ENCODE assay signal across 25 cellular contexts in the genomic region with DNA sequence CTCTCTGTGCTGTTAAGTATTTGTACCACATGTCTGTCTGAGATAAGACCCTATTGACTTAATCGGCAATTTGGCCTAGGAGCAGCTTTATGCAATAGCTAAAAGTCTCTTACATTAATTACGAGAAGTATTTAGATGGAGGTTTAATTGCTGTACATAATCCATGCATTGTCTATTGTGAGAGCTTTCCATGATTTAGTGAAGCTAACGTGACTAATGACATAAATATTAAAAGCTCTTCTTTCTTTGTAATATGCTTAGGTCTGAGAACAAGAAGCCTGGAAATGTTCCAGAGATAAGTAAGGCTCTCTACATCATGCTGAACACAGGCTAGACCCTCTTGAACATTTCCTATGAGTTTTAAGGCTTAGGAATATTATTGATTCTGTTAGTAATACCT. TPM values are rescaled to one million over a fixed set of nuclear protein-coding genes. Genes with fewer than 3 reads are reported as not detected.
DNase-seq lines count a peak whose midpoint lies in the region; ATAC-seq and TF ChIP-seq lines count a peak whose summit lies in the region.
"Had no signal": no experiment of that assay in that cellular context is flagged by ENCODE, and none has a peak within 500 bp of the region (broad histone marks: within the 10 kb centered on the region; RNA-seq: fewer than 3 reads in every experiment).

No MANE protein-coding gene starts in this region.

- in situ Hi-C loops in brain microvascular endothelial cell (cut with HindIII; ENCODE audit: low pct_ligation_motif_present, low sequenced_read_pairs) = no loop called here

- TF ChIP-seq CTCF in fibroblast of the aortic adventitia (IDR thresholded peaks at IDR 0.05; ENCODE audit: insufficient read depth, low read length) = no peak
- no peak for TF ChIP-seq CTCF in brain microvascular endothelial cell (IDR thresholded peaks at IDR 0.05; ENCODE audit: low read depth, low read length, missing control alignments)

- H3K27me3 ChIP-seq in brain microvascular endothelial cell (replicated peaks) = no peaks in the 10 kb centered on the region
- H3K27me3 ChIP-seq: ascending aorta, heart left ventricle, left lung, thyroid gland had no signal

- no peak overlapping the region for H3K27ac ChIP-seq in brain microvascular endothelial cell
- H3K27ac ChIP-seq: ascending aorta, heart left ventricle, left lung, psoas muscle, thyroid gland had no signal

- H3K4me3 ChIP-seq in fibroblast of the aortic adventitia (ENCODE audit: low read depth, low read length) (no peak overlapping the region), brain microvascular endothelial cell (ENCODE audit: low read depth, low read length) (no peak overlapping the region)
- H3K4me3 ChIP-seq: ascending aorta, heart left ventricle, left lung, mucosa of descending colon, psoas muscle, thyroid gland had no signal

- ATAC-seq in GM21390 (IDR thresholded peaks at IDR 0.05; ENCODE audit: unreplicated experiment) = no peak
- ATAC-seq in GM18517 (IDR thresholded peaks at IDR 0.05; ENCODE audit: unreplicated experiment) = no peak
- no peak for ATAC-seq in GM18867 (IDR thresholded peaks at IDR 0.05; ENCODE audit: unreplicated experiment)
- ATAC-seq: activated T-cell treated with anti-CD3 and anti-CD28 coated beads, Interleukin-2, amount 50 U/mL, for 72 hours; heart left ventricle; left lung; mucosa of descending colon; psoas muscle; stimulated activated naive CD8-positive, alpha-beta T cell treated with anti-CD3 and anti-CD28 coated beads, Interleukin-15, Interleukin-2, amounts not matched to agents 100 U/mL and 50 U/mL, for 24 hours had no signal

- no peaks in the 10 kb centered on the region for H3K36me3 ChIP-seq in brain microvascular endothelial cell (replicated peaks)
- H3K36me3 ChIP-seq: ascending aorta, heart left ventricle, left lung, thyroid gland had no signal

- DNase-seq in D341Med (ENCODE audit: low spot score) = peak; percentile 46
- peak; percentile 100 for DNase-seq in NCI-H1105 treated with DMSO at 0.1 percent for 48 hours (lab: John Stamatoyannopoulos, UW)
- DNase-seq in NCI-H82 (lab: John Stamatoyannopoulos, UW) = peak; percentile 96
- peak; percentile 1 for DNase-seq in fibroblast of the aortic adventitia (ENCODE audit: low read depth)
- DNase-seq in brain microvascular endothelial cell = no peak
- DNase-seq: activated CD4-positive, CD25-positive, alpha-beta regulatory T cell treated with anti-CD3 and anti-CD28 coated beads, Interleukin-2, amount 50 U/mL, for 72 hours; activated T-cell treated with anti-CD3 and anti-CD28 coated beads, Interleukin-2, amount 50 U/mL, for 72 hours; DMS153; effector memory CD4-positive, alpha-beta T cell; heart left ventricle; Kasumi-1; left lung; mucosa of descending colon; NCI-H1048; NCI-H2171 treated with DMSO at 0.1 percent for 48 hours; psoas muscle; stimulated activated naive CD8-positive, alpha-beta T cell treated with anti-CD3 and anti-CD28 coated beads, Interleukin-15, Interleukin-2, amounts not matched to agents 100 U/mL and 50 U/mL, for 24 hours; SW 1271; thyroid gland had no signal

RNA-seq across cellular contexts. Expression of a gene that starts 32.7 kb away (rescaled TPM):
- total RNA-seq in fibroblast of the aortic adventitia (ENCODE audit: low replicate concordance) = 0.09 TPM in 1 of 2 replicates, not detected in the other
- total RNA-seq: activated T-cell treated with anti-CD3 and anti-CD28 coated beads, Interleukin-2, amount 50 U/mL, for 72 hours; ascending aorta; neural crest cell; skeletal muscle tissue had no signal
